Comparison of ENCODE assay signal across 13 cellular contexts in the genomic region with DNA sequence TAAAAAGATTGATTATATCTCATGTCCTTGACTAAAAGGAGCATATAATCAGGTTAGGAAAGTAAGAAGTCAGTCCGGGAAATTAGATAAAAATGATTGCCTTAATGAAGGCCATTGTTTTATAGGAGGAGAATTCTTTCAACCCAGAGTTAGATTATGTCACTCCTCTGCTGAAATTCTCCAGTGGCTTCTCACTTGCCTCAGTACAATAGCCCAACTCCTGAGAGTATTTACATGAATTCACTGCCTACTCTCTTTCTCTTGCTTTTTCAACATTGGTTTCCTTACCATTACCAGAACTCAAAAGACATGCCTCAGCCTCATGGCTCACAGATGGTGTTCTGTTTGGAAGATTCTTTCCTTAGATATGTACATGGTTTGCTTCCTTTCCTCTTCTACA.
"Had no signal": no experiment of that assay in that cellular context is flagged by ENCODE, and none has a peak within 500 bp of the region (broad histone marks: within the 10 kb centered on the region; RNA-seq: fewer than 3 reads in every experiment).

No MANE protein-coding gene starts in this region.

- H3K36me3 ChIP-seq: ovary had no signal

- H3K4me3 ChIP-seq: coronary artery, hepatocyte, ovary had no signal

- H3K9me3 ChIP-seq: ovary had no signal

- H3K27me3 ChIP-seq: foreskin keratinocyte, hepatocyte, ovary had no signal

- H3K27ac ChIP-seq: coronary artery, foreskin keratinocyte, hepatocyte, ovary had no signal

- H3K79me2 ChIP-seq: hepatocyte had no signal

- H3K4me1 ChIP-seq: foreskin keratinocyte had no signal

- H3K4me2 ChIP-seq: hepatocyte had no signal

- DNase-seq: effector CD4-positive, alpha-beta T cell; endodermal cell; erythroblast; foreskin keratinocyte; left colon; naive thymus-derived CD4-positive, alpha-beta T cell; ovary; right cardiac atrium; small intestine; stimulated activated CD4-positive, alpha-beta T cell treated with anti-CD3 and anti-CD28 coated beads, Interleukin-12 subunit alpha, Interleukin-12 subunit beta, amount 100 ng/mL, for 4 hours; stimulated activated naive CD4-positive, alpha-beta T cell treated with Interleukin-2 at 50 U/mL for 16 hours had no signal

- ATAC-seq: foreskin keratinocyte; left colon; naive thymus-derived CD4-positive, alpha-beta T cell; right cardiac atrium had no signal
